Comparison of ENCODE assay signal across 1 cellular context in genomic region chr13:27449936-27450828, GRCh38.
TF ChIP-seq lines count a peak whose summit lies in the region.

MTIF3 (minus strand) TSS chr13:27450564; CDS start chr13:27440448, 10,116 bp downstream.

TF ChIP-seq in GM12878, 131 proteins besides CTCF, POLR2A, EP300 and RAD21 (continued from another document and continues in another):
- TF ChIP-seq E2F4 (IDR thresholded peaks at IDR 0.05; ENCODE audit: low read depth, low read length) (no peak), HCFC1 (IDR thresholded peaks at IDR 0.05; ENCODE audit: low read length) (peak; percentile 48), NRF1 (conservative IDR thresholded peaks at IDR 0.05; ENCODE audit: low read depth, low read length) (peak; percentile 46), PKNOX1 (IDR thresholded peaks at IDR 0.05) (peak; percentile 88), TCF12 (IDR thresholded peaks at IDR 0.05; ENCODE audit: low read depth, low read length) (peak; percentile 47; the same call in 1 of the 2 replicates), TARDBP (IDR thresholded peaks at IDR 0.05; ENCODE audit: borderline replicate concordance) (peak; percentile 19; the same call in 1 of the 2 replicates), PML (IDR thresholded peaks at IDR 0.05; ENCODE audit: low read length) (peak; percentile 98), ATF3 (IDR thresholded peaks at IDR 0.05; ENCODE audit: borderline replicate concordance, extremely low read depth, low read depth, low read length) (0 out of 2 replicates have a peak, but pooled peaks have one; percentile 30), GATAD2B (conservative IDR thresholded peaks at IDR 0.05; ENCODE audit: low read depth) (peak; percentile 91), CHD2 (IDR thresholded peaks at IDR 0.05; ENCODE audit: borderline replicate concordance, low read depth, low read length) (peak; percentile 38; the same call in 1 of the 2 replicates), RELA (IDR thresholded peaks at IDR 0.05; ENCODE audit: borderline replicate concordance, partially characterized antibody) (peak; percentile 71), POU2F2 (IDR thresholded peaks at IDR 0.05; ENCODE audit: borderline replicate concordance, low read depth, low read length) (peak; percentile 52; the same call in 1 of the 3 replicates), ZNF384 (IDR thresholded peaks at IDR 0.05; ENCODE audit: borderline replicate concordance, low read depth, low read length) (no peak), SIX5 (IDR thresholded peaks at IDR 0.05; ENCODE audit: low read depth, low read length, severe bottlenecking) (peak; percentile 24), BCL11A (IDR thresholded peaks at IDR 0.05; ENCODE audit: low read depth, low read length) (peak; percentile 28; the same call in 1 of the 2 replicates), ASH2L (IDR thresholded peaks at IDR 0.05; ENCODE audit: borderline replicate concordance, low read depth) (peak; percentile 51; the same call in 1 of the 2 replicates), USF2 (IDR thresholded peaks at IDR 0.05; ENCODE audit: borderline replicate concordance, low read depth, low read length) (no peak), ZBTB40 (IDR thresholded peaks at IDR 0.05; ENCODE audit: borderline replicate concordance) (peak; percentile 15; the same call in 1 of the 2 replicates), IKZF2 (IDR thresholded peaks at IDR 0.05) (peak; percentile 3 to 16; a peak in 1 of 4 replicates), CBX3 (IDR thresholded peaks at IDR 0.05; ENCODE audit: borderline replicate concordance, low read depth) (no peak), STAT3 (IDR thresholded peaks at IDR 0.05; ENCODE audit: low read depth, low read length) (no peak), ZBED1 (IDR thresholded peaks at IDR 0.05; ENCODE audit: borderline replicate concordance) (no peak), ZNF592 (IDR thresholded peaks at IDR 0.05) (no peak), MEF2A (IDR thresholded peaks at IDR 0.05; ENCODE audit: insufficient read depth, low read depth, low read length) (0 out of 2 replicates have a peak, but pooled peaks have one; percentile 15), NR2F1 (conservative IDR thresholded peaks at IDR 0.05) (peak; percentile 82), SMAD5 (IDR thresholded peaks at IDR 0.05; ENCODE audit: low read depth) (peak; percentile 89), KLF5 (IDR thresholded peaks at IDR 0.05; ENCODE audit: partially characterized antibody) (peak; percentile 92), POLR2AphosphoS2 (IDR thresholded peaks at IDR 0.05; ENCODE audit: low read depth, low read length) (peak; percentile 74; the same call in 1 of the 2 replicates), NR2C1 (IDR thresholded peaks at IDR 0.05) (peak; percentile 44; the same call in 1 of the 2 replicates), FOXM1 (IDR thresholded peaks at IDR 0.05; ENCODE audit: low read depth, low read length) (no peak), RELB (IDR thresholded peaks at IDR 0.05; ENCODE audit: low read depth) (peak; percentile 88), TBL1XR1 (IDR thresholded peaks at IDR 0.05; ENCODE audit: low read depth, low read length) (no peak; the same call in 1 of the 2 replicates), ZNF687 (IDR thresholded peaks at IDR 0.05) (peak; percentile 94), CBFB (IDR thresholded peaks at IDR 0.05; ENCODE audit: low read depth) (peak; percentile 40; the same call in 1 of the 2 replicates), MTA3 (IDR thresholded peaks at IDR 0.05; ENCODE audit: borderline replicate concordance, low read length) (no peak; the same call in 1 of the 2 replicates), MLLT1 (IDR thresholded peaks at IDR 0.05) (0 out of 2 replicates have a peak, but pooled peaks have one; percentile 36), MAX (IDR thresholded peaks at IDR 0.05; ENCODE audit: low read depth, low read length) (peak; percentile 37; the same call in 1 of the 2 replicates), CREB1 (IDR thresholded peaks at IDR 0.05; ENCODE audit: low read depth) (peak; percentile 62), CEBPB (IDR thresholded peaks at IDR 0.05; ENCODE audit: borderline replicate concordance in 1 of 2, low read depth in 2 of 2, low read length in 2 of 2) (0 out of 4 replicates have a peak, but pooled peaks of 1 of the 2 experiments have one; percentile 10)
